ENCODE assay signal across 2 cellular contexts in genomic region chr1:53183277-53183990, GRCh38.
TF ChIP-seq lines count a peak whose summit lies in the region.

No MANE protein-coding gene starts in this region.

TF ChIP-seq in A549, 52 proteins besides CTCF, POLR2A, EP300 and RAD21:
- TF ChIP-seq FOXS1 (CRISPR knock-in tag; IDR thresholded peaks at IDR 0.05) (no peak), CBX8 (IDR thresholded peaks at IDR 0.05) (no peak), NFE2L2 (conservative IDR thresholded peaks at IDR 0.05; ENCODE audit: low read length) (no peak), KDM5A (IDR thresholded peaks at IDR 0.05) (no peak), ZC3H11A (IDR thresholded peaks at IDR 0.05) (no peak), BHLHE40 (IDR thresholded peaks at IDR 0.05; ENCODE audit: low read depth, low read length) (no peak), RNF2 (IDR thresholded peaks at IDR 0.05; ENCODE audit: borderline replicate concordance, low read depth) (no peak), CHD4 (IDR thresholded peaks at IDR 0.05; ENCODE audit: borderline replicate concordance) (no peak), CHD2 (IDR thresholded peaks at IDR 0.05; ENCODE audit: low read length, partially characterized antibody) (no peak), RFX5 (IDR thresholded peaks at IDR 0.05) (no peak), MAX (IDR thresholded peaks at IDR 0.05) (no peak), HOXB5 (CRISPR knock-in tag; IDR thresholded peaks at IDR 0.05) (no peak), PHF8 (IDR thresholded peaks at IDR 0.05; ENCODE audit: borderline replicate concordance, low read depth) (no peak), JUN (IDR thresholded peaks at IDR 0.05) (no peak), TP53 (CRISPR knock-in tag; IDR thresholded peaks at IDR 0.05) (no peak), ZNF302 (CRISPR knock-in tag; IDR thresholded peaks at IDR 0.05) (no peak), REST (IDR thresholded peaks at IDR 0.05) (no peak), JUNB (IDR thresholded peaks at IDR 0.05) (no peak)
- TF ChIP-seq, protein P1, sequence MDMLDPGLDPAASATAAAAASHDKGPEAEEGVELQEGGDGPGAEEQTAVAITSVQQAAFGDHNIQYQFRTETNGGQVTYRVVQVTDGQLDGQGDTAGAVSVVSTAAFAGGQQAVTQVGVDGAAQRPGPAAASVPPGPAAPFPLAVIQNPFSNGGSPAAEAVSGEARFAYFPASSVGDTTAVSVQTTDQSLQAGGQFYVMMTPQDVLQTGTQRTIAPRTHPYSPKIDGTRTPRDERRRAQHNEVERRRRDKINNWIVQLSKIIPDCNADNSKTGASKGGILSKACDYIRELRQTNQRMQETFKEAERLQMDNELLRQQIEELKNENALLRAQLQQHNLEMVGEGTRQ (IDR thresholded peaks at IDR 0.05), result no peak
- TF ChIP-seq, protein P2, sequence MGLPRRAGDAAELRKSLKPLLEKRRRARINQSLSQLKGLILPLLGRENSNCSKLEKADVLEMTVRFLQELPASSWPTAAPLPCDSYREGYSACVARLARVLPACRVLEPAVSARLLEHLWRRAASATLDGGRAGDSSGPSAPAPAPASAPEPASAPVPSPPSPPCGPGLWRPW (IDR thresholded peaks at IDR 0.05), result no peak
TF ChIP-seq in A549: peak in this region for 0.

TF ChIP-seq in IMR-90, 13 proteins besides CTCF, POLR2A, EP300 and RAD21:
- TF ChIP-seq MAFK (IDR thresholded peaks at IDR 0.05; ENCODE audit: low read depth, low read length) (no peak), CHD1 (IDR thresholded peaks at IDR 0.05; ENCODE audit: low read depth, low read length) (no peak), RFX5 (IDR thresholded peaks at IDR 0.05; ENCODE audit: low read depth, low read length) (no peak), RCOR1 (IDR thresholded peaks at IDR 0.05; ENCODE audit: insufficient replicate concordance, low read length) (peak; percentile 89), FOS (IDR thresholded peaks at IDR 0.05; ENCODE audit: low read depth, low read length) (0 out of 2 replicates have a peak, but pooled peaks have one; percentile 36), BHLHE40 (IDR thresholded peaks at IDR 0.05; ENCODE audit: low read depth, low read length) (0 out of 2 replicates have a peak, but pooled peaks have one; percentile 30), MXI1 (IDR thresholded peaks at IDR 0.05; ENCODE audit: borderline replicate concordance, low read depth, low read length) (no peak), CEBPB (IDR thresholded peaks at IDR 0.05; ENCODE audit: low read depth, low read length) (peak; percentile 82), SMC3 (IDR thresholded peaks at IDR 0.05; ENCODE audit: low read depth, low read length) (0 out of 2 replicates have a peak, but pooled peaks have one; percentile 5), NFE2L2 (IDR thresholded peaks at IDR 0.05; ENCODE audit: low read depth, low read length) (no peak), MAZ (IDR thresholded peaks at IDR 0.05; ENCODE audit: borderline replicate concordance, low read depth, low read length) (peak; percentile 92; the same call in 1 of the 2 replicates)
- TF ChIP-seq, protein P1 (IDR thresholded peaks at IDR 0.05; ENCODE audit: low read depth, low read length), result peak; percentile 95
- TF ChIP-seq, protein P3, sequence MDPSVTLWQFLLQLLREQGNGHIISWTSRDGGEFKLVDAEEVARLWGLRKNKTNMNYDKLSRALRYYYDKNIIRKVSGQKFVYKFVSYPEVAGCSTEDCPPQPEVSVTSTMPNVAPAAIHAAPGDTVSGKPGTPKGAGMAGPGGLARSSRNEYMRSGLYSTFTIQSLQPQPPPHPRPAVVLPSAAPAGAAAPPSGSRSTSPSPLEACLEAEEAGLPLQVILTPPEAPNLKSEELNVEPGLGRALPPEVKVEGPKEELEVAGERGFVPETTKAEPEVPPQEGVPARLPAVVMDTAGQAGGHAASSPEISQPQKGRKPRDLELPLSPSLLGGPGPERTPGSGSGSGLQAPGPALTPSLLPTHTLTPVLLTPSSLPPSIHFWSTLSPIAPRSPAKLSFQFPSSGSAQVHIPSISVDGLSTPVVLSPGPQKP (IDR thresholded peaks at IDR 0.05; ENCODE audit: borderline replicate concordance, low read depth, low read length), result no peak
